ENCODE assay signal across 1 cellular context in the genomic region with DNA sequence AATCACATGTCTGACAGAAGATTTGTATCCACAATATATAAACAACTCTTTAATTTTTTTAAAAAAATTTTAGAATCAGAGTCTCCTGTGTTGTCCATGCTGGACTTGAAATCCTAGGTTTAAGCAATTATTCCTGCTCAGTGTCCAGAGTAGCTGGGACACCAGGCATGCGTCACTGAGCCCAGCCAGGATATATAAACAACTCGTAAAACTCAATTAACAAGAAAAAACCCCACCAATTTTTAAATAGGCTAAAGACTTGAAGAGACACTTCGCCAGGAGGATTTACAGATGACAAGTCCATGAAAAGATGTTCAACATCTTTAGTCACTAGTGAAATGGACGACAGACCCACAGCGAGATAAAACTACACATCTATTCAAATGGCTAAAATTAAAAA.
TF ChIP-seq lines count a peak whose summit lies in the region.

No MANE protein-coding gene starts in this region.

TF ChIP-seq in HepG2, 621 proteins besides CTCF, POLR2A, EP300 and RAD21:
- TF ChIP-seq, protein P1, sequence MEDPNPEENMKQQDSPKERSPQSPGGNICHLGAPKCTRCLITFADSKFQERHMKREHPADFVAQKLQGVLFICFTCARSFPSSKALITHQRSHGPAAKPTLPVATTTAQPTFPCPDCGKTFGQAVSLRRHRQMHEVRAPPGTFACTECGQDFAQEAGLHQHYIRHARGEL (CRISPR knock-in tag; IDR thresholded peaks at IDR 0.05): no peak
- TF ChIP-seq, protein P2, sequence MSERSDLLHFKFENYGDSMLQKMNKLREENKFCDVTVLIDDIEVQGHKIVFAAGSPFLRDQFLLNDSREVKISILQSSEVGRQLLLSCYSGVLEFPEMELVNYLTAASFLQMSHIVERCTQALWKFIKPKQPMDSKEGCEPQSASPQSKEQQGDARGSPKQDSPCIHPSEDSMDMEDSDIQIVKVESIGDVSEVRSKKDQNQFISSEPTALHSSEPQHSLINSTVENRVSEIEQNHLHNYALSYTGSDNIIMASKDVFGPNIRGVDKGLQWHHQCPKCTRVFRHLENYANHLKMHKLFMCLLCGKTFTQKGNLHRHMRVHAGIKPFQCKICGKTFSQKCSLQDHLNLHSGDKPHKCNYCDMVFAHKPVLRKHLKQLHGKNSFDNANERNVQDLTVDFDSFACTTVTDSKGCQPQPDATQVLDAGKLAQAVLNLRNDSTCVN (CRISPR knock-in tag; IDR thresholded peaks at IDR 0.05; ENCODE audit: borderline replicate concordance): no peak
- no peak for TF ChIP-seq KLF11 (CRISPR knock-in tag; IDR thresholded peaks at IDR 0.05)
- TF ChIP-seq SNAI1 (CRISPR knock-in tag; IDR thresholded peaks at IDR 0.05; ENCODE audit: borderline replicate concordance): no peak
- no peak for TF ChIP-seq HMG20A (CRISPR knock-in tag; IDR thresholded peaks at IDR 0.05; ENCODE audit: borderline replicate concordance)
- no peak for TF ChIP-seq SKI (IDR thresholded peaks at IDR 0.05; ENCODE audit: partially characterized antibody)
- no peak for TF ChIP-seq SIX4 (CRISPR knock-in tag; IDR thresholded peaks at IDR 0.05)
- TF ChIP-seq ZNF772 (CRISPR knock-in tag; IDR thresholded peaks at IDR 0.05): no peak
- no peak for TF ChIP-seq ZNF33B (CRISPR knock-in tag; IDR thresholded peaks at IDR 0.05)
- no peak for TF ChIP-seq ZNF441 (CRISPR knock-in tag; IDR thresholded peaks at IDR 0.05; ENCODE audit: borderline replicate concordance)
- TF ChIP-seq GLI4 (CRISPR knock-in tag; IDR thresholded peaks at IDR 0.05; ENCODE audit: borderline replicate concordance): no peak
- no peak for TF ChIP-seq ZNF451 (CRISPR knock-in tag; IDR thresholded peaks at IDR 0.05)
